ENCODE assay signal across 7 cellular contexts in genomic region chr14:32203928-32204357, GRCh38. TPM values are rescaled to one million over a fixed set of nuclear protein-coding genes. Genes with fewer than 3 reads are reported as not detected.
DNase-seq lines count a peak whose midpoint lies in the region; ATAC-seq and TF ChIP-seq lines count a peak whose summit lies in the region.

No MANE protein-coding gene starts in this region.

- H3K27me3 ChIP-seq in body of pancreas (no peaks in the 10 kb centered on the region), stomach (no peaks in the 10 kb centered on the region)

- DNase-seq in NCI-H345 treated with DMSO at 0.1 percent for 48 hours (lab: John Stamatoyannopoulos, UW; ENCODE audit: unreplicated experiment) (peak; percentile 53), body of pancreas (peak; percentile 15 to 38 (median 21)), left kidney (ENCODE audit: low read depth, low spot score) (peak; percentile 67), stomach (no peak), KG1 (lab: John Stamatoyannopoulos, UW) (no peak)

- 0 to 2% methylated on average over 14 of the region's 14 CpGs for WGBS in body of pancreas, 2 donors
- WGBS in stomach, 5 donors = 2 to 4% (median 3%) methylated on average over 14 of the region's 14 CpGs

- H3K4me1 ChIP-seq in body of pancreas (peaks cover 10% of the 10 kb centered on the region), stomach (peaks cover 9 to 44% (median 20%) of the 10 kb centered on the region in 4 donors)

- TF ChIP-seq CTCF in GM12875 (IDR thresholded peaks at IDR 0.05; ENCODE audit: borderline replicate concordance, insufficient read depth, low read depth, low read length) (no peak), body of pancreas (IDR thresholded peaks at IDR 0.05) (no peak), stomach (IDR thresholded peaks at IDR 0.05) (no peak)

- no peaks in the 10 kb centered on the region for H3K9me3 ChIP-seq in body of pancreas
- no peaks in the 10 kb centered on the region for H3K9me3 ChIP-seq in stomach

- TF ChIP-seq EP300 in stomach (IDR thresholded peaks at IDR 0.05) = no peak

- H3K4me3 ChIP-seq in GM12875 (ENCODE audit: low read depth, low read length) (peak overlapping the region; percentile 42), body of pancreas (peak overlapping the region; percentile 8 to 16), stomach (peak overlapping the region; percentile 65 to 84 (median 74))

- peak overlapping the region in 3 of 4 donors; percentile 84 to 96 (median 90) for H3K27ac ChIP-seq in body of pancreas
- H3K27ac ChIP-seq in stomach = peak overlapping the region; percentile 76 to 85 (median 81)

- H3K36me3 ChIP-seq in body of pancreas (replicated peaks in 1 of 2; ENCODE audit: insufficient read depth in 1 of 2, low read depth in 2 of 2) = no peaks in the 10 kb centered on the region
- no peaks in the 10 kb centered on the region for H3K36me3 ChIP-seq in stomach

- intact Hi-C loops in body of pancreas (cut with DNase I) (no loop called here), stomach (cut with DNase I; ENCODE audit: low total_unique reads) (no loop called here)

- ATAC-seq in body of pancreas (no peak), GM19395 (IDR thresholded peaks at IDR 0.05; ENCODE audit: unreplicated experiment) (no peak)

- no peak for TF ChIP-seq POLR2A in body of pancreas (IDR thresholded peaks at IDR 0.05)
- no peak for TF ChIP-seq POLR2A in stomach (IDR thresholded peaks at IDR 0.05)

RNA-seq across cellular contexts. Expression of gene RNU6-8, which starts 0.9 kb away (rescaled TPM):
- total RNA-seq in body of pancreas = not detected
- not detected for total RNA-seq in stomach
- polyA plus RNA-seq in stomach = not detected

RNA-seq across cellular contexts. Expression of gene RNU6-7, which starts 2.1 kb away (rescaled TPM):
- total RNA-seq in body of pancreas (not detected), stomach (not detected)
- polyA plus RNA-seq in stomach = not detected

Comparison
In these comparisons a context has a peak if more than half of its experiments do, and no peak if none do; other contexts are left out.
1. H3K4me3 ChIP-seq: peak in every context shown above with its lines; median percentile 74 in stomach; 42 in GM12875; 12 in body of pancreas.
2. DNase-seq: peak in NCI-H345 treated with DMSO at 0.1 percent for 48 hours (single experiment), body of pancreas (4 of 4) and left kidney (single experiment); none in stomach (single experiment) and KG1 (single experiment).